In the genomic region with DNA sequence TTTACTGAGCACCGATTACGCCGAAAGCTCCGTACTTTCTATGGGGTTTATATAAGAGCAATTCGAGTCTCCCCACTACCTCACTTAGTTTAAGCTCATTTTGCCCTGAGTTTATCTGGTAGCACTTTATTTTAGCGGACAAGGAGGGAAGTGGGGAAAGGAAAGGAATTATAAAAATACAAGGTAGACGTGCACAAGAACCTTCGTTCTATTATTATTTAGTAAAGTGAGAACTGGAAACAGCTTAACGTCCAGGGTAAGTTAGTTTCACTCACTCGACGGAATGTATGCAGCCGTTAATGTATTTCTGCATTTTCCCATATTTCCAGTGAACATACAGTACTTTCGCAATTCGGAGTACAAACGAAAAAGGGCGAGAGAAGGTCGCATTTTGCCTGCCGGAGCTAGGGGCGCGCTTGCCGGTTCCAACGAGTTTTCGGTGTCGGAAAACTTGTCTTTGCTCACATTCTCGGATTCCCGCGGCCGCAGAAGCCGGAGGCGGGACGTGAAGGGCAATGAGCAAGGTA, we compare ENCODE assay signal across 8 cellular contexts. TPM values are rescaled to one million over a fixed set of nuclear protein-coding genes. Genes with fewer than 3 reads are reported as not detected.
DNase-seq lines count a peak whose midpoint lies in the region; ATAC-seq and TF ChIP-seq lines count a peak whose summit lies in the region.

No MANE protein-coding gene starts in this region.

- H3K36me3 Mint-ChIP-seq in activated T-cell treated with anti-CD3 and anti-CD28 coated beads, Interleukin-2, amount 50 U/mL, for 24 hours (ENCODE audit: low read depth): peaks cover 24% of the 10 kb centered on the region

- no peak for ATAC-seq in HG03520 (IDR thresholded peaks at IDR 0.05; ENCODE audit: unreplicated experiment)

- peak; percentile 13 for TF ChIP-seq CTCF in foreskin fibroblast (IDR thresholded peaks at IDR 0.05; ENCODE audit: low read depth, low read length)

- no peak for DNase-seq in activated T-cell treated with anti-CD3 and anti-CD28 coated beads, Interleukin-2, amount 50 U/mL, for 24 hours
- DNase-seq in activated T-cell treated with anti-CD3 and anti-CD28 coated beads, Interleukin-2, amount 50 U/mL, for 1 hour: no peak
- peak; percentile 40 for DNase-seq in SW480 (ENCODE audit: low spot score)
- no peak for DNase-seq in foreskin fibroblast
- DNase-seq in activated gamma-delta T cell (lab: John Stamatoyannopoulos, UW): no peak
- no peak for DNase-seq in central memory CD4-positive, alpha-beta T cell

- H3K4me3 Mint-ChIP-seq in activated T-cell treated with anti-CD3 and anti-CD28 coated beads, Interleukin-2, amount 50 U/mL, for 24 hours: no peak overlapping the region

- H3K27me3 Mint-ChIP-seq in activated T-cell treated with anti-CD3 and anti-CD28 coated beads, Interleukin-2, amount 50 U/mL, for 24 hours: no peaks in the 10 kb centered on the region

- H3K27me3 ChIP-seq in skeletal muscle tissue (ENCODE audit: control insufficient read depth in 3 of 3, insufficient read depth in 3 of 3, low read length in 3 of 3): no peaks in the 10 kb centered on the region

- peak overlapping the region; percentile 99 for H3K27ac Mint-ChIP-seq in activated T-cell treated with anti-CD3 and anti-CD28 coated beads, Interleukin-2, amount 50 U/mL, for 24 hours

- H3K4me1 Mint-ChIP-seq in activated T-cell treated with anti-CD3 and anti-CD28 coated beads, Interleukin-2, amount 50 U/mL, for 24 hours (ENCODE audit: low read depth): peaks cover 24% of the 10 kb centered on the region

- H3K9me3 Mint-ChIP-seq in activated T-cell treated with anti-CD3 and anti-CD28 coated beads, Interleukin-2, amount 50 U/mL, for 24 hours: no peaks in the 10 kb centered on the region

- H3K9ac ChIP-seq in skeletal muscle tissue (ENCODE audit: low read depth in 1 of 3, low read length in 3 of 3): peak overlapping the region; percentile 95 to 96 (median 96)

- peaks cover 0 to 27% (median 6%) of the 10 kb centered on the region in 3 donors for H3K4me1 ChIP-seq in skeletal muscle tissue (ENCODE audit: control insufficient read depth in 3 of 3, insufficient read depth in 3 of 3, low read length in 3 of 3)

- no peaks in the 10 kb centered on the region for H3K9me3 ChIP-seq in skeletal muscle tissue (ENCODE audit: control insufficient read depth in 3 of 3, low read length in 3 of 3)

- H3K4me3 ChIP-seq in foreskin fibroblast (ENCODE audit: low read depth in 1 of 2, low read length in 2 of 2) (peak overlapping the region; percentile 82 to 97), skeletal muscle tissue (ENCODE audit: low read length in 3 of 3) (peak overlapping the region; percentile 89 to 92 (median 89))

- H3K27ac ChIP-seq in skeletal muscle tissue (ENCODE audit: low read depth, low read length): peak overlapping the region; percentile 98

- H3K36me3 ChIP-seq in skeletal muscle tissue (ENCODE audit: control insufficient read depth in 3 of 3, insufficient read depth in 3 of 3, low read length in 3 of 3): peaks cover 0 to 3% (median 0%) of the 10 kb centered on the region in 3 donors

RNA-seq across cellular contexts. Expression of a gene that starts 1.2 kb away (rescaled TPM):
- 148 TPM for total RNA-seq in skeletal muscle tissue
